In the genomic region with DNA sequence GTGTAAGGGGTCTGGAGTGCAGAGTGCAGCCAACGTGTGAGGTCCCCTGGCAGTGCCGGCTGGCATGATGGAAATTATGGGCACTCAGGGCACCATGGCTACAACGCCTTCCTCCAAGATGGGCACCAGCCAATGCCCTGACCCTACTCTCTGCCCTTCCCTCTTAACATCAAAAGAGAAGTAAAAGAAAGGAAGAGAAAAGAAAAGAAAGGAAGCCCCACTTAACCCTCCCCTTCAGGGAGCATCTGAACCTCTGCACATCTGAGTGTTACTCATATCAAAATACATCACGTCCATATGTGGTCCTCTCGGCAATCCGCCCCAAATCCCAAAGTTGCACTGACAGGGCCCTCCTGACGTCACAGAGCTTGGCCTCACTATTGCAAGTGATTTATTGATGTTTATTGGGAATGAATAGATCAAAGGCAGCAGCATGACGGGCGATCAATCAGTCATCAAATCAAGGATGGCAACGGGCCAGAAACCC, we compare ENCODE assay signal across 9 cellular contexts. TPM values are rescaled to one million over a fixed set of nuclear protein-coding genes. Genes with fewer than 3 reads are reported as not detected.
DNase-seq lines count a peak whose midpoint lies in the region; ATAC-seq and TF ChIP-seq lines count a peak whose summit lies in the region.
"Had no signal": no experiment of that assay in that cellular context is flagged by ENCODE, and none has a peak within 500 bp of the region (broad histone marks: within the 10 kb centered on the region; RNA-seq: fewer than 3 reads in every experiment).

No MANE protein-coding gene starts in this region.

- peak overlapping the region; percentile 64 for H3K4me3 Mint-ChIP-seq in activated B cell treated with CpG ODN at 0.5 μM for 24 hours
- H3K4me3 Mint-ChIP-seq in glutamatergic neuron (ENCODE audit: unreplicated experiment): peak overlapping the region; percentile 90

- TF ChIP-seq CTCF in activated B cell treated with CpG ODN at 0.5 μM for 24 hours (IDR thresholded peaks at IDR 0.05) (no peak), glutamatergic neuron (IDR thresholded peaks at IDR 0.05; ENCODE audit: partially characterized antibody, unreplicated experiment) (no peak)

- no peaks in the 10 kb centered on the region for H3K9me3 ChIP-seq in GM23248 (ENCODE audit: low read depth)
- no peaks in the 10 kb centered on the region for H3K9me3 ChIP-seq in skeletal muscle satellite cell (replicated peaks; ENCODE audit: low read length)

- peaks cover 12% of the 10 kb centered on the region; the same call in 1 of the 2 replicates for H3F3A ChIP-seq in GM23248 (ENCODE audit: insufficient read depth)

- DNase-seq in GM23248: peak; percentile 73
- DNase-seq in activated B cell treated with CpG ODN at 0.5 μM for 24 hours: no peak
- DNase-seq in glutamatergic neuron: no peak
- DNase-seq in NCI-H2227 treated with DMSO at 0.1 percent for 48 hours (lab: John Stamatoyannopoulos, UW): no peak
- no peak for DNase-seq in activated CD8-positive, alpha-beta memory T cell treated with anti-CD3 and anti-CD28 coated beads for 24 hours
- no peak for DNase-seq in SW 1271 (lab: John Stamatoyannopoulos, UW)
- DNase-seq in Ammon's horn (ENCODE audit: low spot score): no peak
- DNase-seq: kidney glomerular epithelial cell had no signal

- intact Hi-C loops in activated B cell treated with CpG ODN at 0.5 μM for 24 hours (cut with micrococcal nuclease): no loop called here

- no peak for ATAC-seq in activated B cell treated with CpG ODN at 0.5 μM for 24 hours (ENCODE audit: low read depth)

- H3K27ac ChIP-seq in GM23248: peak overlapping the region; percentile 20; the same call in 1 of the 2 replicates

- H3K36me3 Mint-ChIP-seq in activated B cell treated with CpG ODN at 0.5 μM for 24 hours (ENCODE audit: low read depth) (no peaks in the 10 kb centered on the region), glutamatergic neuron (ENCODE audit: unreplicated experiment) (no peaks in the 10 kb centered on the region)

- H3K9ac ChIP-seq in GM23248 (peak overlapping the region; percentile 90), skeletal muscle satellite cell (ENCODE audit: low read depth, low read length) (peak overlapping the region; percentile 94)

- peaks cover 79% of the 10 kb centered on the region for H3K79me2 ChIP-seq in GM23248 (ENCODE audit: insufficient read depth)

- peaks cover 36% of the 10 kb centered on the region for H3K27me3 Mint-ChIP-seq in activated B cell treated with CpG ODN at 0.5 μM for 24 hours
- H3K27me3 Mint-ChIP-seq in glutamatergic neuron (ENCODE audit: unreplicated experiment): peaks cover 11% of the 10 kb centered on the region

- H3K9me3 Mint-ChIP-seq in activated B cell treated with CpG ODN at 0.5 μM for 24 hours (no peaks in the 10 kb centered on the region), glutamatergic neuron (ENCODE audit: unreplicated experiment) (peaks cover 13% of the 10 kb centered on the region)

- H3K27me3 ChIP-seq in GM23248 (replicated peaks; ENCODE audit: insufficient read depth) (no peaks in the 10 kb centered on the region), skeletal muscle satellite cell (ENCODE audit: control insufficient read depth, insufficient read depth, low read length) (no peaks in the 10 kb centered on the region)

- WGBS in GM23248 (ENCODE audit: low coverage in 1 of 2, low lambda C conversion rate in 2 of 2, missing lambda C conversion rate in 2 of 2), 2 experiments: 20 to 24% methylated on average over 10 of the region's 10 CpGs

- CTCF ChIA-PET in activated B cell treated with CpG ODN at 0.5 μM for 24 hours (lab: Charles Lee): no interaction called here

- peaks cover 20% of the 10 kb centered on the region for H3K4me1 Mint-ChIP-seq in activated B cell treated with CpG ODN at 0.5 μM for 24 hours
- peaks cover 23% of the 10 kb centered on the region for H3K4me1 Mint-ChIP-seq in glutamatergic neuron (ENCODE audit: low read depth, unreplicated experiment)

- H3K4me2 ChIP-seq in GM23248 (ENCODE audit: unreplicated experiment) (peak overlapping the region; percentile 91), skeletal muscle satellite cell (ENCODE audit: low read length) (peak overlapping the region; percentile 94)

- no peaks in the 10 kb centered on the region for H3K9me2 ChIP-seq in GM23248 (ENCODE audit: insufficient read depth)

- H4K20me1 ChIP-seq in GM23248 (ENCODE audit: insufficient read depth): peaks cover 16% of the 10 kb centered on the region

- POLR2A ChIA-PET in activated B cell treated with CpG ODN at 0.5 μM for 24 hours (lab: Charles Lee): no interaction called here

- in situ Hi-C loops in GM23248 (cut with MboI): no loop called here

- 0 out of 2 replicates have a peak overlapping the region, but pooled peaks have one; percentile 51 for H2AFZ ChIP-seq in GM23248

- H3K4me3 ChIP-seq in GM23248: peak overlapping the region; percentile 98
- H3K4me3 ChIP-seq in skeletal muscle satellite cell (ENCODE audit: low read length): peak overlapping the region; percentile 90

- peaks cover 6% of the 10 kb centered on the region; the same call in 1 of the 2 replicates for H3K36me3 ChIP-seq in GM23248 (ENCODE audit: low read depth)
- H3K36me3 ChIP-seq in skeletal muscle satellite cell (ENCODE audit: insufficient read depth, low read length): peaks cover 3% of the 10 kb centered on the region

- H3K27ac Mint-ChIP-seq in activated B cell treated with CpG ODN at 0.5 μM for 24 hours: no peak overlapping the region
- peak overlapping the region; percentile 65 for H3K27ac Mint-ChIP-seq in glutamatergic neuron (ENCODE audit: unreplicated experiment)

- peaks cover 22% of the 10 kb centered on the region for H3K4me1 ChIP-seq in GM23248 (ENCODE audit: insufficient read depth)
- peaks cover 42% of the 10 kb centered on the region for H3K4me1 ChIP-seq in skeletal muscle satellite cell (ENCODE audit: control insufficient read depth, insufficient read depth, low read length)

RNA-seq across cellular contexts. Expression of a gene that starts 1.4 kb away (rescaled TPM):
- total RNA-seq in GM23248 (2014; rRNA removed; shearing (Covaris generic)): 20.9 and 24.0 TPM in 2 replicates
- 17.9 and 19.6 TPM in 2 replicates for polyA plus RNA-seq in GM23248 (2016; fragmentation: Nextera tagmentation; extraction: Ambion mirVana)
- total RNA-seq in activated B cell treated with CpG ODN at 0.5 μM for 24 hours: 0.05 TPM in 1 of 2 replicates, not detected in the other
- total RNA-seq in glutamatergic neuron (ENCODE audit: unreplicated experiment): 7.4 TPM
- total RNA-seq in skeletal muscle satellite cell (2012; rRNA removed): 5.8 and 6.1 TPM in 2 replicates
